Comparison of ENCODE assay signal across 1 cellular context in the genomic region with DNA sequence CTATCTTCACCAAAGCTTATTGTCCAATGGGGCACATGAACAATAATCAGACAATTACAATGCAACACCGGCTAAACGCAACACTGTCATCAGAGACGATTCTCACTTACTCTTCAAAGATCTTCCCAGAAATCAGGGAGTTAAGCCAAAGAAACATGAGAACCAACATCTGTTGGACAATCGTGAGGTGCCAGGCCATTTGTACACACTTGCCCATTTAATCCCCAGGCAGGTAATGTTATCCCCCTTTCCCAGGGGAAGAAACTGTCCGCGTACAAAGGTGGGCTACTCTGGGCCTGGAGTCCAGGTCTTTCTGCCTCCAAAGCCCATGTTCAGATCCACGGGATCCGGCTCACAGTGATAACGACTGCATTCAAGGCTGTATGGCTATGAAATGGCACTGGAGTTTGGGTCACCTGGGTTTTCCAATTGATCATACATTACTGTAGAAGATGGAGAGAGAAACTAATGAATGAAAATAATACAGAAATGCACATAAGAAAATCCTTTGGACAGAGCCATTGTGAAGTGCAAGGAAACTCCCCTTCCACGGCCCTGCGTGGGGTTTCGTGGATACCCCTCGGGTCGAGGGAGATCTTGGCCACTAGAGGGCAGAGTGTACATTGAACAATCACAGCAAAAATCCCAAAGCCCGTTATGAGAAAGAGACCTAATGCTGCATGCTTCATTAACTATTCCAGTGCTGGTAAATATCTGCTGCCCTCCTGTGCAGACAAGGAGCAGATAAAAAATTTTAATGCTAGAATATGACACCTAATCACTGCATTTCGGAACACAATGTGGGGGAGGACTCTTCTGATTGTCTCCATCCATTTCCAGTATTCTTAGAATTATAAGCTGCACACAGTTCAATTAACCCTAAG.
TF ChIP-seq lines count a peak whose summit lies in the region.

No MANE protein-coding gene starts in this region.

TF ChIP-seq in HepG2, 621 proteins besides CTCF, POLR2A, EP300 and RAD21 (continued from another document and continues in another):
- TF ChIP-seq, protein P1, sequence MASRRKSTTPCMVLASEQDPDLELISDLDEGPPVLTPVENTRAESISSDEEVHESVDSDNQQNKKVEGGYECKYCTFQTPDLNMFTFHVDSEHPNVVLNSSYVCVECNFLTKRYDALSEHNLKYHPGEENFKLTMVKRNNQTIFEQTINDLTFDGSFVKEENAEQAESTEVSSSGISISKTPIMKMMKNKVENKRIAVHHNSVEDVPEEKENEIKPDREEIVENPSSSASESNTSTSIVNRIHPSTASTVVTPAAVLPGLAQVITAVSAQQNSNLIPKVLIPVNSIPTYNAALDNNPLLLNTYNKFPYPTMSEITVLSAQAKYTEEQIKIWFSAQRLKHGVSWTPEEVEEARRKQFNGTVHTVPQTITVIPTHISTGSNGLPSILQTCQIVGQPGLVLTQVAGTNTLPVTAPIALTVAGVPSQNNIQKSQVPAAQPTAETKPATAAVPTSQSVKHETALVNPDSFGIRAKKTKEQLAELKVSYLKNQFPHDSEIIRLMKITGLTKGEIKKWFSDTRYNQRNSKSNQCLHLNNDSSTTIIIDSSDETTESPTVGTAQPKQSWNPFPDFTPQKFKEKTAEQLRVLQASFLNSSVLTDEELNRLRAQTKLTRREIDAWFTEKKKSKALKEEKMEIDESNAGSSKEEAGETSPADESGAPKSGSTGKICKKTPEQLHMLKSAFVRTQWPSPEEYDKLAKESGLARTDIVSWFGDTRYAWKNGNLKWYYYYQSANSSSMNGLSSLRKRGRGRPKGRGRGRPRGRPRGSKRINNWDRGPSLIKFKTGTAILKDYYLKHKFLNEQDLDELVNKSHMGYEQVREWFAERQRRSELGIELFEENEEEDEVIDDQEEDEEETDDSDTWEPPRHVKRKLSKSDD (CRISPR knock-in tag; IDR thresholded peaks at IDR 0.05; ENCODE audit: low read depth), result no peak
- TF ChIP-seq LRRFIP1 (CRISPR knock-in tag; conservative IDR thresholded peaks at IDR 0.05) (no peak), TGIF2 (CRISPR knock-in tag; IDR thresholded peaks at IDR 0.05) (no peak), ZNF3 (CRISPR knock-in tag; IDR thresholded peaks at IDR 0.05) (no peak), ZNF343 (CRISPR knock-in tag; IDR thresholded peaks at IDR 0.05) (no peak), ZNF879 (CRISPR knock-in tag; IDR thresholded peaks at IDR 0.05) (no peak), IKZF1 (IDR thresholded peaks at IDR 0.05) (no peak), ZFP62 (CRISPR knock-in tag; IDR thresholded peaks at IDR 0.05) (no peak), KDM4B (CRISPR knock-in tag; IDR thresholded peaks at IDR 0.05) (no peak), RARA (CRISPR knock-in tag; IDR thresholded peaks at IDR 0.05) (no peak), BORCS8-MEF2B (CRISPR knock-in tag; IDR thresholded peaks at IDR 0.05) (no peak), THAP9 (CRISPR knock-in tag; IDR thresholded peaks at IDR 0.05; ENCODE audit: borderline replicate concordance) (no peak), MTERF4 (CRISPR knock-in tag; IDR thresholded peaks at IDR 0.05) (0 out of 2 replicates have a peak, but pooled peaks have one; percentile 46), TBL1XR1 (IDR thresholded peaks at IDR 0.05; ENCODE audit: borderline replicate concordance, low read length, partially characterized antibody) (peak; percentile 14), AKNA (CRISPR knock-in tag; IDR thresholded peaks at IDR 0.05; ENCODE audit: borderline replicate concordance) (no peak), ZBTB38 (CRISPR knock-in tag; IDR thresholded peaks at IDR 0.05) (no peak), ASH2L (IDR thresholded peaks at IDR 0.05; ENCODE audit: insufficient read length, low read depth, low read length) (peak; percentile 40), NFIB (CRISPR knock-in tag; IDR thresholded peaks at IDR 0.05; ENCODE audit: borderline replicate concordance) (0 out of 2 replicates have a peak, but pooled peaks have one; percentile 44), HOXA9 (CRISPR knock-in tag; IDR thresholded peaks at IDR 0.05; ENCODE audit: borderline replicate concordance) (no peak), FOXJ3 (CRISPR knock-in tag; IDR thresholded peaks at IDR 0.05; ENCODE audit: borderline replicate concordance) (no peak), ZFX (CRISPR knock-in tag; IDR thresholded peaks at IDR 0.05; ENCODE audit: low read depth) (no peak), IRF2 (CRISPR knock-in tag; IDR thresholded peaks at IDR 0.05) (peak; percentile 78), HNRNPH1 (optimal IDR thresholded peaks at IDR 0.05; ENCODE audit: low read depth, low read length) (no peak), GMEB2 (CRISPR knock-in tag; IDR thresholded peaks at IDR 0.05; ENCODE audit: low read depth) (no peak), CREB1 (IDR thresholded peaks at IDR 0.05) (no peak), CREB1 (CRISPR knock-in tag; IDR thresholded peaks at IDR 0.05) (no peak)
- TF ChIP-seq, protein P2, sequence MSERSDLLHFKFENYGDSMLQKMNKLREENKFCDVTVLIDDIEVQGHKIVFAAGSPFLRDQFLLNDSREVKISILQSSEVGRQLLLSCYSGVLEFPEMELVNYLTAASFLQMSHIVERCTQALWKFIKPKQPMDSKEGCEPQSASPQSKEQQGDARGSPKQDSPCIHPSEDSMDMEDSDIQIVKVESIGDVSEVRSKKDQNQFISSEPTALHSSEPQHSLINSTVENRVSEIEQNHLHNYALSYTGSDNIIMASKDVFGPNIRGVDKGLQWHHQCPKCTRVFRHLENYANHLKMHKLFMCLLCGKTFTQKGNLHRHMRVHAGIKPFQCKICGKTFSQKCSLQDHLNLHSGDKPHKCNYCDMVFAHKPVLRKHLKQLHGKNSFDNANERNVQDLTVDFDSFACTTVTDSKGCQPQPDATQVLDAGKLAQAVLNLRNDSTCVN (CRISPR knock-in tag; IDR thresholded peaks at IDR 0.05; ENCODE audit: borderline replicate concordance), result no peak
